21 cellular contexts compared by ENCODE assay signal in the genomic region with DNA sequence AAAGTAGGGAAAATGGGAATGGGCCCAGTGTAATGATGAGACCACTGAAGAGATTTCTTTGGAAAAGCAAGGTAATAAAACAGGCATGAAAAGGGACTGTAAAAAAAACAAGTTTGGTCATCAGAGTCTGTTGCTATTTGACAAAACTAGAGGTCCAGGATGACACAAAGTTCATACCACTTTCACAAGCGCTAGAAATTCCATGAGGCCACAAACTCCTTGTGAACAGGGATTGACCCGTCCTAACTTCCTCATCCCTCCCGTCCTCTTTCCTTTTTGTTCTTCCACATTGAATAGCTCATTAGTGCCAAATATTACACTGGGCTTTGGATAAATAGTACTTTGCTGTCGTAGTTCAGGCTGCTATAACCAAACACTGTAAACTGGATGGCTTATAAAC.
DNase-seq lines count a peak whose midpoint lies in the region; ATAC-seq, FAIRE-seq and TF ChIP-seq lines count a peak whose summit lies in the region.
"Had no signal": no experiment of that assay in that cellular context is flagged by ENCODE, and none has a peak within 500 bp of the region (broad histone marks: within the 10 kb centered on the region; RNA-seq: fewer than 3 reads in every experiment).

No MANE protein-coding gene starts in this region.

- no peaks in the 10 kb centered on the region for H3K27me3 Mint-ChIP-seq in natural killer cell treated with Interleukin-12 subunit alpha and Interleukin-12 subunit beta and Interleukin-15 and Interleukin-18, amount 100 ng/mL, for 72 hours
- H3K27me3 Mint-ChIP-seq: B cell had no signal

- no peak overlapping the region for H2BK15ac ChIP-seq in IMR-90 (ENCODE audit: low read depth, low read length)
- no peak overlapping the region for H2BK15ac ChIP-seq in mesenchymal stem cell (ENCODE audit: low read depth, poor library complexity, severe bottlenecking)

- no peaks in the 10 kb centered on the region for H4K20me1 ChIP-seq in IMR-90 (ENCODE audit: insufficient read depth, low read length)
- H4K20me1 ChIP-seq: BLaER1 treated with 17β-estradiol and CSF1 and Interleukin-3, amounts not matched to agents 10 nM and 100 nM had no signal

- CTCF ChIA-PET in IMR-90 (lab: Yijun Ruan, JAX) = no interaction called here

- DNase-seq in EH (ENCODE audit: low read depth) (peak; percentile 38), IMR-90 (peak; percentile 4), astrocyte of the hippocampus (ENCODE audit: low read depth, low spot score) (peak; percentile 15), mesenchymal stem cell (peak; percentile 5), kidney (no peak), NCI-H2029 (lab: John Stamatoyannopoulos, UW) (no peak)
- DNase-seq in natural killer cell treated with Interleukin-12 subunit alpha and Interleukin-12 subunit beta and Interleukin-15 and Interleukin-18, amount 100 ng/mL, for 72 hours (ENCODE audit: low spot score) = no peak
- DNase-seq: Calu3; CD8-positive, alpha-beta T cell; DMS79 treated with DMSO at 0.1 percent for 48 hours; EL; H7; HFFc6 had no signal

- H2BK5ac ChIP-seq in IMR-90 (ENCODE audit: low read depth, low read length, poor library complexity, severe bottlenecking) (no peak overlapping the region), mesenchymal stem cell (ENCODE audit: low read depth, low read length, poor library complexity, severe bottlenecking) (no peak overlapping the region)

- H3K18ac ChIP-seq in IMR-90 (ENCODE audit: low read depth, low read length) (no peak overlapping the region), mesenchymal stem cell (ENCODE audit: low read depth in 1 of 2, low read length in 2 of 2) (no peak overlapping the region)

- H3K36me3 ChIP-seq in IMR-90 (ENCODE audit: control insufficient read depth, insufficient read depth, low read length) = peaks cover 3% of the 10 kb centered on the region
- H3K36me3 ChIP-seq in mesenchymal stem cell (ENCODE audit: control insufficient read depth in 1 of 2, insufficient read depth in 2 of 2, low read depth in 1 of 2, low read length in 2 of 2) = peaks cover 2 to 3% of the 10 kb centered on the region in 2 experiments
- H3K36me3 ChIP-seq in kidney (ENCODE audit: control insufficient read depth in 1 of 2, insufficient read depth in 2 of 2, low read length in 2 of 2) = no peaks in the 10 kb centered on the region

- no peak overlapping the region for H2BK12ac ChIP-seq in mesenchymal stem cell (ENCODE audit: low read length in 2 of 2)

- FAIRE-seq in kidney (lab: Jason Lieb, UNC) = no peak
- FAIRE-seq: GM12878, GM19239 had no signal

- no peak overlapping the region for H3K4me2 ChIP-seq in IMR-90 (ENCODE audit: low read depth, low read length)
- no peak overlapping the region for H3K4me2 ChIP-seq in mesenchymal stem cell (ENCODE audit: low read length, poor library complexity, severe bottlenecking)
- H3K4me2 ChIP-seq: BLaER1 treated with 17β-estradiol and CSF1 and Interleukin-3, amounts not matched to agents 10 nM and 100 nM; GM23338 had no signal

- H3K9ac ChIP-seq in IMR-90 (ENCODE audit: low read depth, low read length) (no peak overlapping the region), mesenchymal stem cell (ENCODE audit: low read length) (no peak overlapping the region), kidney (ENCODE audit: low read length in 2 of 2) (no peak overlapping the region)
- H3K9ac ChIP-seq: BLaER1 treated with 17β-estradiol and CSF1 and Interleukin-3, amounts not matched to agents 10 nM and 100 nM had no signal

- H3K36me3 Mint-ChIP-seq in natural killer cell treated with Interleukin-12 subunit alpha and Interleukin-12 subunit beta and Interleukin-15 and Interleukin-18, amount 100 ng/mL, for 72 hours = no peaks in the 10 kb centered on the region

- H3K14ac ChIP-seq in IMR-90 (replicated peaks; ENCODE audit: low read depth, low read length) (no peak overlapping the region), mesenchymal stem cell (ENCODE audit: low read length in 2 of 2) (no peak overlapping the region)

- H3K4ac ChIP-seq in IMR-90 (ENCODE audit: low read depth, low read length) (no peak overlapping the region), mesenchymal stem cell (ENCODE audit: low read depth in 1 of 2, low read length in 2 of 2) (no peak overlapping the region)

- H2AFZ ChIP-seq in IMR-90 (replicated peaks; ENCODE audit: low read length, poor library complexity) = no peak overlapping the region
- H2AFZ ChIP-seq in mesenchymal stem cell (ENCODE audit: low read depth, low read length) = no peak overlapping the region
- H2AFZ ChIP-seq: GM23338 had no signal

- H3K9me1 ChIP-seq in IMR-90 (ENCODE audit: insufficient read depth, low read length) = no peaks in the 10 kb centered on the region

- TF ChIP-seq CTCF in IMR-90 (conservative IDR thresholded peaks at IDR 0.05; ENCODE audit: low read depth, low read length) (no peak), kidney (IDR thresholded peaks at IDR 0.05; ENCODE audit: borderline replicate concordance, extremely low read depth, insufficient read depth) (no peak)

- H3K56ac ChIP-seq in IMR-90 (ENCODE audit: extremely low read depth, insufficient read depth, low read length) = no peak overlapping the region

- H3K23ac ChIP-seq in IMR-90 (ENCODE audit: low read depth, low read length) = no peak overlapping the region
- no peak overlapping the region for H3K23ac ChIP-seq in mesenchymal stem cell (ENCODE audit: low read length in 2 of 2)

- POLR2A ChIA-PET in IMR-90 (lab: Charles Lee; ENCODE audit: unreplicated experiment) = no interaction called here

- no CpG with 5 or more reads among the region's 4 CpGs for WGBS in IMR-90 (ENCODE audit: extremely low coverage in 2 of 2, insufficient read length in 1 of 2), 2 experiments
- 96% methylated on average over 4 of the region's 4 CpGs for WGBS in mesenchymal stem cell

- H2AK5ac ChIP-seq in IMR-90 (ENCODE audit: low read depth, low read length) (no peak overlapping the region), mesenchymal stem cell (ENCODE audit: low read length, severe bottlenecking) (no peak overlapping the region)

- no peak overlapping the region for H3K27ac Mint-ChIP-seq in natural killer cell treated with Interleukin-12 subunit alpha and Interleukin-12 subunit beta and Interleukin-15 and Interleukin-18, amount 100 ng/mL, for 72 hours
- H3K27ac Mint-ChIP-seq: B cell; CD8-positive, alpha-beta T cell; GM23338; HFFc6 had no signal

- no peak overlapping the region for H4K91ac ChIP-seq in IMR-90 (ENCODE audit: insufficient read depth, low read depth, low read length)
- no peak overlapping the region for H4K91ac ChIP-seq in mesenchymal stem cell (ENCODE audit: low read length)

- H2BK20ac ChIP-seq in IMR-90 (ENCODE audit: low read depth, low read length) = no peak overlapping the region

- H3K27ac ChIP-seq in IMR-90 (ENCODE audit: insufficient read depth, low read length) = no peak overlapping the region
- no peak overlapping the region for H3K27ac ChIP-seq in mesenchymal stem cell (ENCODE audit: low read length, poor library complexity, severe bottlenecking)
- H3K27ac ChIP-seq in kidney (ENCODE audit: low read depth in 2 of 2, low read length in 2 of 2) = no peak overlapping the region
- H3K27ac ChIP-seq: BLaER1 treated with 17β-estradiol and CSF1 and Interleukin-3, amounts not matched to agents 10 nM and 100 nM; HL-60 had no signal

- H3K9me3 ChIP-seq in IMR-90 (ENCODE audit: control insufficient read depth, insufficient read depth, low read length) = no peaks in the 10 kb centered on the region
- H3K9me3 ChIP-seq in mesenchymal stem cell (ENCODE audit: control insufficient read depth, low read length) = no peaks in the 10 kb centered on the region
- H3K9me3 ChIP-seq in kidney (ENCODE audit: control insufficient read depth in 1 of 2, low read length in 2 of 2) = no peaks in the 10 kb centered on the region
- H3K9me3 ChIP-seq: BLaER1 treated with 17β-estradiol and CSF1 and Interleukin-3, amounts not matched to agents 10 nM and 100 nM had no signal

- no peak overlapping the region for H2AK9ac ChIP-seq in IMR-90 (replicated peaks; ENCODE audit: low read depth, low read length, poor library complexity)

- no peak overlapping the region for H4K5ac ChIP-seq in IMR-90 (ENCODE audit: low read depth, low read length)

- in situ Hi-C loops in IMR-90 (cut with MboI; ENCODE audit: low sequenced_read_pairs) = no loop called here

- no peaks in the 10 kb centered on the region for H3K4me1 Mint-ChIP-seq in natural killer cell treated with Interleukin-12 subunit alpha and Interleukin-12 subunit beta and Interleukin-15 and Interleukin-18, amount 100 ng/mL, for 72 hours (ENCODE audit: low read depth in 2 of 2)
- H3K4me1 Mint-ChIP-seq: B cell had no signal

- ATAC-seq in IMR-90 (ENCODE audit: low read depth) (no peak), GM18520 (IDR thresholded peaks at IDR 0.05; ENCODE audit: unreplicated experiment) (no peak)
- ATAC-seq in natural killer cell treated with Interleukin-12 subunit alpha and Interleukin-12 subunit beta and Interleukin-15 and Interleukin-18, amount 100 ng/mL, for 72 hours = no peak
- ATAC-seq: CD8-positive, alpha-beta T cell; GM12878; GM23338; HCT116 had no signal

- H3K4me3 ChIP-seq in IMR-90 (ENCODE audit: insufficient read depth, low read depth, low read length) = no peak overlapping the region
- H3K4me3 ChIP-seq in mesenchymal stem cell (ENCODE audit: insufficient read depth in 1 of 2, low read depth in 1 of 2, low read length in 2 of 2) = no peak overlapping the region
- H3K4me3 ChIP-seq in kidney (ENCODE audit: low read length in 2 of 2) = no peak overlapping the region
- H3K4me3 ChIP-seq: BLaER1 treated with 17β-estradiol and CSF1 and Interleukin-3, amounts not matched to agents 10 nM and 100 nM; GM12878; GM23338 had no signal

- H3K4me1 ChIP-seq in IMR-90 (ENCODE audit: control insufficient read depth, insufficient read depth, low read length) (no peaks in the 10 kb centered on the region), mesenchymal stem cell (ENCODE audit: control insufficient read depth, insufficient read depth, low read depth, low read length) (no peaks in the 10 kb centered on the region), kidney (ENCODE audit: control insufficient read depth in 1 of 2, insufficient read depth in 1 of 2, low read depth in 1 of 2, low read length in 2 of 2) (no peaks in the 10 kb centered on the region)
- H3K4me1 ChIP-seq: BLaER1 treated with 17β-estradiol and CSF1 and Interleukin-3, amounts not matched to agents 10 nM and 100 nM had no signal

- H3K27me3 ChIP-seq in IMR-90 (ENCODE audit: control insufficient read depth, insufficient read depth, low read length) (no peaks in the 10 kb centered on the region), mesenchymal stem cell (ENCODE audit: control insufficient read depth in 1 of 2, insufficient read depth in 1 of 2, low read length in 2 of 2) (no peaks in the 10 kb centered on the region)
- H3K27me3 ChIP-seq: BLaER1 treated with 17β-estradiol and CSF1 and Interleukin-3, amounts not matched to agents 10 nM and 100 nM had no signal

- H3K79me1 ChIP-seq in IMR-90 (ENCODE audit: low read depth in 1 of 2, low read length in 2 of 2) (peaks cover 0 to 4% of the 10 kb centered on the region in 2 experiments; a peak in 1 of 4 replicates), mesenchymal stem cell (replicated peaks; ENCODE audit: low read length, poor library complexity, severe bottlenecking) (peaks cover 4% of the 10 kb centered on the region)

- H3K4me3 Mint-ChIP-seq in natural killer cell treated with Interleukin-12 subunit alpha and Interleukin-12 subunit beta and Interleukin-15 and Interleukin-18, amount 100 ng/mL, for 72 hours = no peak overlapping the region
- H3K4me3 Mint-ChIP-seq: B cell; CD8-positive, alpha-beta T cell; GM23338; HFFc6 had no signal

- no peak for TF ChIP-seq POLR2A in IMR-90 (IDR thresholded peaks at IDR 0.05; ENCODE audit: low read depth, low read length)

- H2BK120ac ChIP-seq in IMR-90 (ENCODE audit: low read depth, low read length) = no peak overlapping the region
- H2BK120ac ChIP-seq in mesenchymal stem cell (ENCODE audit: low read depth, low read length) = no peak overlapping the region

- H4K8ac ChIP-seq in IMR-90 (ENCODE audit: low read depth in 2 of 2, low read length in 2 of 2) (no peak overlapping the region), mesenchymal stem cell (ENCODE audit: low read length) (no peak overlapping the region)

- TF ChIP-seq RAD21 in IMR-90 (IDR thresholded peaks at IDR 0.05; ENCODE audit: low read length) = no peak

- dilution Hi-C loops in IMR-90 (cut with HindIII; ENCODE audit: low sequenced_read_pairs, unreplicated experiment) = no loop called here

- no peaks in the 10 kb centered on the region for H3K9me3 Mint-ChIP-seq in natural killer cell treated with Interleukin-12 subunit alpha and Interleukin-12 subunit beta and Interleukin-15 and Interleukin-18, amount 100 ng/mL, for 72 hours
- H3K9me3 Mint-ChIP-seq: CD8-positive, alpha-beta T cell; GM23338; HFFc6 had no signal

- no TSS peak for BruUV-seq in IMR-90 (replicated peaks; lab: Mats Ljungman, UMichigan)

- intact Hi-C loops in IMR-90 (cut with micrococcal nuclease) = no loop called here
- intact Hi-C loops in kidney (cut with DNase I) = no loop called here

Comparison
In these comparisons a context has a peak if more than half of its experiments do, and no peak if none do; other contexts are left out.
1. DNase-seq: peak in EH (single experiment), IMR-90 (single experiment), astrocyte of the hippocampus (single experiment) and mesenchymal stem cell (single experiment); none in kidney (single experiment), natural killer cell treated with Interleukin-12 subunit alpha and Interleukin-12 subunit beta and Interleukin-15 and Interleukin-18, amount 100 ng/mL, for 72 hours (single experiment) and NCI-H2029 (single experiment).